1 cellular context compared by ENCODE assay signal in genomic region chrX:154401045-154401799, GRCh38.
A peak's percentile ranks its signal among the peaks of the same experiment; 100 is the strongest.
TF ChIP-seq lines count a peak whose summit lies in the region.

No MANE protein-coding gene starts in this region.

TF ChIP-seq in H1, 55 proteins besides CTCF, POLR2A, EP300 and RAD21:
- TF ChIP-seq ATF2 (IDR thresholded peaks at IDR 0.05; ENCODE audit: low read length), result peak; percentile 91
- peak; percentile 99 for TF ChIP-seq POLR2AphosphoS5 (IDR thresholded peaks at IDR 0.05; ENCODE audit: low read depth, low read length)
- no peak for TF ChIP-seq SP4 (IDR thresholded peaks at IDR 0.05; ENCODE audit: low read length)
- no peak for TF ChIP-seq JUND (IDR thresholded peaks at IDR 0.05; ENCODE audit: low read length)
- TF ChIP-seq, protein P1, sequence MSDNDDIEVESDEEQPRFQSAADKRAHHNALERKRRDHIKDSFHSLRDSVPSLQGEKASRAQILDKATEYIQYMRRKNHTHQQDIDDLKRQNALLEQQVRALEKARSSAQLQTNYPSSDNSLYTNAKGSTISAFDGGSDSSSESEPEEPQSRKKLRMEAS (IDR thresholded peaks at IDR 0.05), result peak; percentile 32; the same call in 1 of the 2 replicates
- no peak for TF ChIP-seq HDAC6 (IDR thresholded peaks at IDR 0.05; ENCODE audit: low read depth, low read length)
- TF ChIP-seq, protein P2, sequence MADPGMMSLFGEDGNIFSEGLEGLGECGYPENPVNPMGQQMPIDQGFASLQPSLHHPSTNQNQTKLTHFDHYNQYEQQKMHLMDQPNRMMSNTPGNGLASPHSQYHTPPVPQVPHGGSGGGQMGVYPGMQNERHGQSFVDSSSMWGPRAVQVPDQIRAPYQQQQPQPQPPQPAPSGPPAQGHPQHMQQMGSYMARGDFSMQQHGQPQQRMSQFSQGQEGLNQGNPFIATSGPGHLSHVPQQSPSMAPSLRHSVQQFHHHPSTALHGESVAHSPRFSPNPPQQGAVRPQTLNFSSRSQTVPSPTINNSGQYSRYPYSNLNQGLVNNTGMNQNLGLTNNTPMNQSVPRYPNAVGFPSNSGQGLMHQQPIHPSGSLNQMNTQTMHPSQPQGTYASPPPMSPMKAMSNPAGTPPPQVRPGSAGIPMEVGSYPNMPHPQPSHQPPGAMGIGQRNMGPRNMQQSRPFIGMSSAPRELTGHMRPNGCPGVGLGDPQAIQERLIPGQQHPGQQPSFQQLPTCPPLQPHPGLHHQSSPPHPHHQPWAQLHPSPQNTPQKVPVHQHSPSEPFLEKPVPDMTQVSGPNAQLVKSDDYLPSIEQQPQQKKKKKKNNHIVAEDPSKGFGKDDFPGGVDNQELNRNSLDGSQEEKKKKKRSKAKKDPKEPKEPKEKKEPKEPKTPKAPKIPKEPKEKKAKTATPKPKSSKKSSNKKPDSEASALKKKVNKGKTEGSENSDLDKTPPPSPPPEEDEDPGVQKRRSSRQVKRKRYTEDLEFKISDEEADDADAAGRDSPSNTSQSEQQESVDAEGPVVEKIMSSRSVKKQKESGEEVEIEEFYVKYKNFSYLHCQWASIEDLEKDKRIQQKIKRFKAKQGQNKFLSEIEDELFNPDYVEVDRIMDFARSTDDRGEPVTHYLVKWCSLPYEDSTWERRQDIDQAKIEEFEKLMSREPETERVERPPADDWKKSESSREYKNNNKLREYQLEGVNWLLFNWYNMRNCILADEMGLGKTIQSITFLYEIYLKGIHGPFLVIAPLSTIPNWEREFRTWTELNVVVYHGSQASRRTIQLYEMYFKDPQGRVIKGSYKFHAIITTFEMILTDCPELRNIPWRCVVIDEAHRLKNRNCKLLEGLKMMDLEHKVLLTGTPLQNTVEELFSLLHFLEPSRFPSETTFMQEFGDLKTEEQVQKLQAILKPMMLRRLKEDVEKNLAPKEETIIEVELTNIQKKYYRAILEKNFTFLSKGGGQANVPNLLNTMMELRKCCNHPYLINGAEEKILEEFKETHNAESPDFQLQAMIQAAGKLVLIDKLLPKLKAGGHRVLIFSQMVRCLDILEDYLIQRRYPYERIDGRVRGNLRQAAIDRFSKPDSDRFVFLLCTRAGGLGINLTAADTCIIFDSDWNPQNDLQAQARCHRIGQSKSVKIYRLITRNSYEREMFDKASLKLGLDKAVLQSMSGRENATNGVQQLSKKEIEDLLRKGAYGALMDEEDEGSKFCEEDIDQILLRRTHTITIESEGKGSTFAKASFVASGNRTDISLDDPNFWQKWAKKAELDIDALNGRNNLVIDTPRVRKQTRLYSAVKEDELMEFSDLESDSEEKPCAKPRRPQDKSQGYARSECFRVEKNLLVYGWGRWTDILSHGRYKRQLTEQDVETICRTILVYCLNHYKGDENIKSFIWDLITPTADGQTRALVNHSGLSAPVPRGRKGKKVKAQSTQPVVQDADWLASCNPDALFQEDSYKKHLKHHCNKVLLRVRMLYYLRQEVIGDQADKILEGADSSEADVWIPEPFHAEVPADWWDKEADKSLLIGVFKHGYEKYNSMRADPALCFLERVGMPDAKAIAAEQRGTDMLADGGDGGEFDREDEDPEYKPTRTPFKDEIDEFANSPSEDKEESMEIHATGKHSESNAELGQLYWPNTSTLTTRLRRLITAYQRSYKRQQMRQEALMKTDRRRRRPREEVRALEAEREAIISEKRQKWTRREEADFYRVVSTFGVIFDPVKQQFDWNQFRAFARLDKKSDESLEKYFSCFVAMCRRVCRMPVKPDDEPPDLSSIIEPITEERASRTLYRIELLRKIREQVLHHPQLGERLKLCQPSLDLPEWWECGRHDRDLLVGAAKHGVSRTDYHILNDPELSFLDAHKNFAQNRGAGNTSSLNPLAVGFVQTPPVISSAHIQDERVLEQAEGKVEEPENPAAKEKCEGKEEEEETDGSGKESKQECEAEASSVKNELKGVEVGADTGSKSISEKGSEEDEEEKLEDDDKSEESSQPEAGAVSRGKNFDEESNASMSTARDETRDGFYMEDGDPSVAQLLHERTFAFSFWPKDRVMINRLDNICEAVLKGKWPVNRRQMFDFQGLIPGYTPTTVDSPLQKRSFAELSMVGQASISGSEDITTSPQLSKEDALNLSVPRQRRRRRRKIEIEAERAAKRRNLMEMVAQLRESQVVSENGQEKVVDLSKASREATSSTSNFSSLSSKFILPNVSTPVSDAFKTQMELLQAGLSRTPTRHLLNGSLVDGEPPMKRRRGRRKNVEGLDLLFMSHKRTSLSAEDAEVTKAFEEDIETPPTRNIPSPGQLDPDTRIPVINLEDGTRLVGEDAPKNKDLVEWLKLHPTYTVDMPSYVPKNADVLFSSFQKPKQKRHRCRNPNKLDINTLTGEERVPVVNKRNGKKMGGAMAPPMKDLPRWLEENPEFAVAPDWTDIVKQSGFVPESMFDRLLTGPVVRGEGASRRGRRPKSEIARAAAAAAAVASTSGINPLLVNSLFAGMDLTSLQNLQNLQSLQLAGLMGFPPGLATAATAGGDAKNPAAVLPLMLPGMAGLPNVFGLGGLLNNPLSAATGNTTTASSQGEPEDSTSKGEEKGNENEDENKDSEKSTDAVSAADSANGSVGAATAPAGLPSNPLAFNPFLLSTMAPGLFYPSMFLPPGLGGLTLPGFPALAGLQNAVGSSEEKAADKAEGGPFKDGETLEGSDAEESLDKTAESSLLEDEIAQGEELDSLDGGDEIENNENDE (IDR thresholded peaks at IDR 0.05; ENCODE audit: insufficient replicate concordance, low read length), result peak; percentile 70
- no peak for TF ChIP-seq CREB1 (IDR thresholded peaks at IDR 0.05)
- no peak for TF ChIP-seq JUN (IDR thresholded peaks at IDR 0.05; ENCODE audit: low read depth, low read length)
- no peak for TF ChIP-seq EZH2 (IDR thresholded peaks at IDR 0.05; ENCODE audit: low read depth, low read length, severe bottlenecking)
- peak; percentile 25 for TF ChIP-seq SIRT6 (IDR thresholded peaks at IDR 0.05; ENCODE audit: low read length)
- no peak for TF ChIP-seq BACH1 (IDR thresholded peaks at IDR 0.05; ENCODE audit: low read length)
- TF ChIP-seq TAF7 (optimal IDR thresholded peaks at IDR 0.05; ENCODE audit: borderline replicate concordance, low read depth, low read length), result peak; percentile 55
TF ChIP-seq in H1: peak in this region for 6.
